In the genomic region with DNA sequence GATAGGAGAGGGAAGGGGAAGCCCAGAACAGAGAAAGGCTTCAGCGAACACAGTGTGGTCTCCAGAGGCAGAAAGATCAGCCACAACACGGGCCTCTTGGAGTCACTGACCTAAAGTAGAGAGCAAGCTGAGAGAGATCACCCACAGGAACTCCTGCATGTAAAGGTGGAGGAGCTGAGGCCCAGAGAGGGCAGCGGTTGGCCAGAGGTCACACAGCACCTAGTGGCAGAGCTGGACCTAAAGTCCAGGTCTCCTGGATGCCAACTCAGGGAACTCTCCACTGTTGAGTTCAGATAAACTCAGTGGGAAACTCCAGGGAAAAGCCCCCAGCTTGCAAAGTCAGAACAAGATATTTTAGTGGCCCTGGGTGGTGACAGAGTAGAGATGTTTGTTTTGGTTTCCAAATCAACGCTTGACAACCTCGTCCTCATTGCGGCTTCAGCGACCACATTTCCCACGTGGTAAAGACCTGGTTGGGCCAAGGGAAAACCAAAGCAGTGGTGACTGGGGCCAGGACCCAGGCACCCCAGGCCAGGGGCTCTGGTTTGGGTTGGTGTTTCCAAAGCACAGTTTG, we compare ENCODE assay signal across 8 cellular contexts. TPM values are rescaled to one million over a fixed set of nuclear protein-coding genes. Genes with fewer than 3 reads are reported as not detected.
DNase-seq lines count a peak whose midpoint lies in the region; ATAC-seq, FAIRE-seq and TF ChIP-seq lines count a peak whose summit lies in the region.

No MANE protein-coding gene starts in this region.

- FAIRE-seq in kidney (lab: Jason Lieb, UNC) = no peak

- peak; percentile 39 for ATAC-seq in GM21381 (IDR thresholded peaks at IDR 0.05; ENCODE audit: unreplicated experiment)

- H3K36me3 ChIP-seq in kidney (ENCODE audit: control insufficient read depth in 1 of 2, insufficient read depth in 2 of 2, low read length in 2 of 2) = no peaks in the 10 kb centered on the region

- no peak overlapping the region for H3K4me3 ChIP-seq in Jurkat, Clone E6-1 (ENCODE audit: low read length)
- peak overlapping the region in 1 of 2 donors; percentile 21 for H3K4me3 ChIP-seq in kidney (ENCODE audit: low read length in 2 of 2)

- no peaks in the 10 kb centered on the region for H3K9me3 ChIP-seq in kidney (ENCODE audit: control insufficient read depth in 1 of 2, low read length in 2 of 2)

- peaks cover 37 to 50% of the 10 kb centered on the region in 2 donors for H3K4me1 ChIP-seq in kidney (ENCODE audit: control insufficient read depth in 1 of 2, insufficient read depth in 1 of 2, low read depth in 1 of 2, low read length in 2 of 2)

- H3K27ac ChIP-seq in kidney (ENCODE audit: low read depth in 2 of 2, low read length in 2 of 2) = peak overlapping the region; percentile 88 to 92

- peak; percentile 37 for DNase-seq in Jurkat, Clone E6-1 (ENCODE audit: low read depth, low spot score)
- peak; percentile 72 for DNase-seq in activated T-cell treated with anti-CD3 and anti-CD28 coated beads, Interleukin-2, amount 50 U/mL, for 1 hour
- DNase-seq in kidney (peak; percentile 55), Kasumi-1 (lab: John Stamatoyannopoulos, UW) (no peak), amniotic stem cell (lab: John Stamatoyannopoulos, UW) (no peak), dedifferentiated amniotic fluid mesenchymal stem cell (ENCODE audit: extremely low spot score) (no peak)
- DNase-seq in stimulated activated CD8-positive, alpha-beta memory T cell treated with anti-CD3 and anti-CD28 coated beads, Interleukin-2, amount 100 ng/mL, for 48 hours (ENCODE audit: low read depth in 2 of 2) = peak; percentile 75 to 84

- intact Hi-C loops in kidney (cut with DNase I) = no loop called here

- peak overlapping the region in 1 of 2 donors; percentile 16 for H3K9ac ChIP-seq in kidney (ENCODE audit: low read length in 2 of 2)

- no peak for TF ChIP-seq CTCF in kidney (IDR thresholded peaks at IDR 0.05; ENCODE audit: borderline replicate concordance, extremely low read depth, insufficient read depth)

RNA-seq across cellular contexts. Expression of gene IFFO2, which starts 4.6 kb away (rescaled TPM):
- polyA plus RNA-seq in Jurkat, Clone E6-1 (2012; ENCODE audit: insufficient read depth, insufficient read length) = 3.5 TPM
- total RNA-seq in kidney = 23.1 TPM
- polyA plus RNA-seq in kidney (ENCODE audit: insufficient read depth, low read depth, low replicate concordance) = 7.5 TPM

RNA-seq across cellular contexts. Expression of gene ALDH4A1, which starts 49.5 kb away (rescaled TPM):
- 21.3 TPM for polyA plus RNA-seq in Jurkat, Clone E6-1 (2012; ENCODE audit: insufficient read depth, insufficient read length)
- total RNA-seq in kidney = 49.3 TPM
- 352 TPM for polyA plus RNA-seq in kidney (ENCODE audit: insufficient read depth, low read depth, low replicate concordance)

Comparison
In these comparisons a context has a peak if more than half of its experiments do, and no peak if none do; other contexts are left out.
1. DNase-seq: peak in Jurkat, Clone E6-1 (single experiment), activated T-cell treated with anti-CD3 and anti-CD28 coated beads, Interleukin-2, amount 50 U/mL, for 1 hour (single experiment), kidney (single experiment) and stimulated activated CD8-positive, alpha-beta memory T cell treated with anti-CD3 and anti-CD28 coated beads, Interleukin-2, amount 100 ng/mL, for 48 hours (2 of 2); none in Kasumi-1 (0 of 2), amniotic stem cell (single experiment) and dedifferentiated amniotic fluid mesenchymal stem cell (single experiment).